ENCODE assay signal across 8 cellular contexts in the genomic region with DNA sequence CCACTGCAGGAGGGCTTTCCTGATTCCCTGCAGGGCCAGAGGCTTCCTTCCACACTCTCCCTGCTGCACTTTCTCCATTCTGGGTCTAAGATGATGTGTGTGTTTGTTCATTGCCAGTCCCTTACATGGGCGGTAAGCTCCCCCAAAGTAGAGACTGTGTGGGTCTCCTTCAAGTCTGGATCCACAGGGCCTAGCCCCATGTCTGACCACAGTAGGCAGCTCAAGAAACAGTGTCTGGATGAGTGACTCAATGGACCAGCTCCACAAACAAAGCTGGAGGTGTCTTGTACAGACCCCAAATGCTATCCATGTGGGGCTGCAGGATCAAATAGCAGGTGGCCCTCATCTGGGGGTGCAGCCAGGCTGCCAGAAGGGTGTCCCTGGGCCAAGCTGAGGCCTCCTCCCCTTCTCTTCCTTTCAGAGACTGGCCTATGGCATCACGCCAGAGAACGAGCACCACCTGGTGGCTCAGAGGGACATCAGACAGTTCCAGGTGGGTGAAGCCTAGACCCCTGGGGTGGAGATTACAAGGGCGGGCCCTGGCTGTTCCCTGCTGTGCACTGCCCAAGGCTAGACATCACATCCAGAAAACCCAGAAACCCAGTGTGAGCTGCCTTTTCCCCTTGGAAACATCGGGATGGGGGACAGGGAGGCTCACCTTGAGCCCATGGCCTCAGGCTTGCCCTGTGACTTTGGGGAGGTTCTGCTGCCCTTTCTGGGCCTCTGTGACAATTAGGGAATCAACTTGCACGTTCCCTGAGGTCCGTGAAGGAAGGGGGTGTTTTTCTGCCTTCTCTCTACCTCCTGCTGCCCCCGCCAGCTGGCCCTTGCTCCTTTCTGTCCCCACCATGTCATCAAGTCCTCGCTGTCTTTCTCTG. TPM values are rescaled to one million over a fixed set of nuclear protein-coding genes. Genes with fewer than 3 reads are reported as not detected.
DNase-seq lines count a peak whose midpoint lies in the region; TF ChIP-seq lines count a peak whose summit lies in the region.

No MANE protein-coding gene starts in this region.

- H3K27me3 Mint-ChIP-seq in HFFc6 (ENCODE audit: insufficient read depth): peaks cover 8% of the 10 kb centered on the region; the same call in 1 of the 2 replicates

- H3K36me3 Mint-ChIP-seq in HFFc6 (ENCODE audit: low read depth): no peaks in the 10 kb centered on the region

- no peak overlapping the region for H3K4me3 Mint-ChIP-seq in HFFc6

- no peak overlapping the region for H3K4me3 ChIP-seq in prostate gland

- peak; percentile 60 for DNase-seq in activated CD4-positive, alpha-beta T cell treated with anti-CD3 and anti-CD28 coated beads for 48 hours
- no peak for DNase-seq in activated CD4-positive, alpha-beta T cell treated with anti-CD3 and anti-CD28 coated beads, Interleukin-2, amount 50 U/mL, for 4 hours
- DNase-seq in HFFc6 (peak; percentile 33), NCI-H1694 (lab: John Stamatoyannopoulos, UW) (peak; percentile 59), germinal center (ENCODE audit: low spot score) (peak; percentile 41), prostate gland (ENCODE audit: low spot score) (peak; percentile 32), foreskin melanocyte (no peak)
- peak; percentile 67 for DNase-seq in activated CD8-positive, alpha-beta memory T cell treated with anti-CD3 and anti-CD28 coated beads for 24 hours

- H3K27me3 ChIP-seq in prostate gland (replicated peaks; ENCODE audit: insufficient read depth): peaks cover 5% of the 10 kb centered on the region

- H3K4me1 ChIP-seq in prostate gland (replicated peaks): no peaks in the 10 kb centered on the region

- no peak overlapping the region for H3K27ac Mint-ChIP-seq in HFFc6

- H3K36me3 ChIP-seq in prostate gland: no peaks in the 10 kb centered on the region

- no peaks in the 10 kb centered on the region for H3K9me3 Mint-ChIP-seq in HFFc6

- H3K9me3 ChIP-seq in prostate gland: no peaks in the 10 kb centered on the region

- H3K4me1 Mint-ChIP-seq in HFFc6 (ENCODE audit: low read depth): peaks cover 10% of the 10 kb centered on the region; the same call in 1 of the 2 replicates

- H3K27ac ChIP-seq in prostate gland: no peak overlapping the region

- TF ChIP-seq POLR2A in prostate gland (IDR thresholded peaks at IDR 0.05): no peak

- intact Hi-C loops in prostate gland (cut with DNase I): loop anchor here (2.0 to 5.0 kb wide), 2 partner anchors 159 to 237 kb away; no protein-coding TSS in a partner anchor

- peak; percentile 83 for TF ChIP-seq CTCF in HFFc6 (IDR thresholded peaks at IDR 0.05)
- TF ChIP-seq CTCF in prostate gland (IDR thresholded peaks at IDR 0.05): peak in 3 of 4 experiments; percentile 57 to 75 (median 60)

- WGBS in prostate gland: 65% methylated on average over 9 of the region's 9 CpGs

RNA-seq across cellular contexts. Expression of gene SLC6A2, which starts 45.9 kb away (rescaled TPM):
- not detected for total RNA-seq in HFFc6 (2021; fragmentation: NEBNext Ultra II Directional; extraction: Animal tissue kit (Norgen Biotek cat#: 25700))
- total RNA-seq in prostate gland: 1 to 10 TPM in 1 of 2 donors, under 1 TPM in 1; 0.32 to 2.6 TPM

Comparison
In these comparisons a context has a peak if more than half of its experiments do, and no peak if none do; other contexts are left out.
1. DNase-seq: peak in activated CD4-positive, alpha-beta T cell treated with anti-CD3 and anti-CD28 coated beads for 48 hours (single experiment), HFFc6 (single experiment), NCI-H1694 (single experiment), activated CD8-positive, alpha-beta memory T cell treated with anti-CD3 and anti-CD28 coated beads for 24 hours (single experiment), germinal center (single experiment) and prostate gland (single experiment); none in activated CD4-positive, alpha-beta T cell treated with anti-CD3 and anti-CD28 coated beads, Interleukin-2, amount 50 U/mL, for 4 hours (0 of 2) and foreskin melanocyte (single experiment).